ENCODE assay signal across 8 cellular contexts in genomic region chr2:237558918-237559645, GRCh38. TPM values are rescaled to one million over a fixed set of nuclear protein-coding genes. Genes with fewer than 3 reads are reported as not detected.
DNase-seq lines count a peak whose midpoint lies in the region; ATAC-seq and TF ChIP-seq lines count a peak whose summit lies in the region.

No MANE protein-coding gene starts in this region.

- no peak overlapping the region for H3K9ac ChIP-seq in mesendoderm (ENCODE audit: low read length)

- 84% methylated on average over 23 of the region's 23 CpGs for WGBS in hepatocyte (ENCODE audit: low lambda C conversion rate, missing lambda C conversion rate)
- 63 to 70% methylated on average over 23 of the region's 23 CpGs for WGBS in aorta, 2 donors
- WGBS in mesendoderm (ENCODE audit: extremely low coverage, insufficient coverage, low lambda C conversion rate), result no CpG with 5 or more reads among the region's 23 CpGs

- ATAC-seq in SK-N-SH treated with all-trans-retinoic acid at 6 μM for 48 hours (peak; percentile 44; the same call in 2 of the 3 replicates), aorta (ENCODE audit: low FRiP score) (peak; percentile 36), GM19035 (IDR thresholded peaks at IDR 0.05; ENCODE audit: unreplicated experiment) (no peak), GM18505 (IDR thresholded peaks at IDR 0.05; ENCODE audit: unreplicated experiment) (no peak)

- DNase-seq in NCI-H1417 (lab: John Stamatoyannopoulos, UW) (peak; percentile 30 to 63 (median 59)), NCI-H1417 treated with DMSO at 0.1 percent for 48 hours (lab: John Stamatoyannopoulos, UW) (no peak), hepatocyte (ENCODE audit: low spot score) (peak; percentile 45), aorta (peak; percentile 73 to 77), mesendoderm (no peak)

- no peaks in the 10 kb centered on the region for H3K79me2 ChIP-seq in hepatocyte
- H3K79me2 ChIP-seq in mesendoderm (ENCODE audit: control insufficient read depth, insufficient read depth, low read length), result no peaks in the 10 kb centered on the region

- H3K4me1 ChIP-seq in hepatocyte (ENCODE audit: insufficient read depth), result no peaks in the 10 kb centered on the region
- H3K4me1 ChIP-seq in aorta (ENCODE audit: control insufficient read depth in 1 of 2, insufficient read depth in 2 of 2, low read length in 2 of 2), result no peaks in the 10 kb centered on the region
- H3K4me1 ChIP-seq in mesendoderm (ENCODE audit: control insufficient read depth, low read depth, low read length), result no peaks in the 10 kb centered on the region

- H4K20me1 ChIP-seq in hepatocyte (ENCODE audit: insufficient read depth, poor library complexity, severe bottlenecking), result no peaks in the 10 kb centered on the region

- H3K36me3 ChIP-seq in hepatocyte (replicated peaks; ENCODE audit: insufficient read depth, low read depth) (no peaks in the 10 kb centered on the region), aorta (ENCODE audit: control insufficient read depth in 1 of 2, insufficient read depth in 2 of 2, low read length in 1 of 2) (no peaks in the 10 kb centered on the region), mesendoderm (ENCODE audit: control insufficient read depth, insufficient read depth, low read length) (no peaks in the 10 kb centered on the region)

- H3K79me1 ChIP-seq in mesendoderm (ENCODE audit: low read length), result no peaks in the 10 kb centered on the region

- H2BK15ac ChIP-seq in mesendoderm (replicated peaks; ENCODE audit: low read depth), result no peak overlapping the region

- H3K18ac ChIP-seq in mesendoderm (ENCODE audit: low read length), result no peak overlapping the region

- no peak for TF ChIP-seq CTCF in hepatocyte (IDR thresholded peaks at IDR 0.05; ENCODE audit: poor library complexity)

- intact Hi-C loops in aorta (cut with DNase I), result no loop called here

- H4K5ac ChIP-seq in mesendoderm (ENCODE audit: low read length), result no peak overlapping the region

- H3K4me2 ChIP-seq in hepatocyte (no peak overlapping the region), mesendoderm (ENCODE audit: low read length) (no peak overlapping the region)

- TF ChIP-seq POLR2A in GM18505 (IDR thresholded peaks at IDR 0.05; ENCODE audit: borderline replicate concordance, extremely low read depth, insufficient read depth, insufficient read length), result no peak

- no peak overlapping the region for H2BK120ac ChIP-seq in mesendoderm (ENCODE audit: low read depth, low read length)

- H3K27ac ChIP-seq in hepatocyte (no peak overlapping the region), aorta (ENCODE audit: low read depth in 1 of 2, low read length in 2 of 2) (no peak overlapping the region), mesendoderm (ENCODE audit: low read depth, low read length) (no peak overlapping the region)

- no peaks in the 10 kb centered on the region for H3K27me3 ChIP-seq in hepatocyte
- H3K27me3 ChIP-seq in aorta (ENCODE audit: control insufficient read depth in 1 of 2, insufficient read depth in 2 of 2, low read length in 1 of 2), result no peaks in the 10 kb centered on the region
- H3K27me3 ChIP-seq in mesendoderm (ENCODE audit: insufficient read depth, low read length, poor library complexity), result no peaks in the 10 kb centered on the region

- H3K56ac ChIP-seq in mesendoderm (ENCODE audit: low read length), result no peak overlapping the region

- H2BK5ac ChIP-seq in mesendoderm (ENCODE audit: low read length), result no peak overlapping the region

- no peak overlapping the region for H3K23ac ChIP-seq in mesendoderm (ENCODE audit: low read length)

- no peak overlapping the region for H3K4me3 ChIP-seq in hepatocyte
- H3K4me3 ChIP-seq in aorta (ENCODE audit: low read length in 2 of 2), result no peak overlapping the region
- no peak overlapping the region for H3K4me3 ChIP-seq in mesendoderm (ENCODE audit: low read length)

- no peak overlapping the region for H2AK5ac ChIP-seq in mesendoderm (ENCODE audit: low read length)

- H4K8ac ChIP-seq in mesendoderm (ENCODE audit: low read depth, low read length), result no peak overlapping the region

- no peak overlapping the region for H3K4ac ChIP-seq in mesendoderm (ENCODE audit: low read depth, low read length)

- H3K9me2 ChIP-seq in hepatocyte (replicated peaks; ENCODE audit: insufficient read depth), result no peaks in the 10 kb centered on the region

- H3K9me3 ChIP-seq in hepatocyte (ENCODE audit: low read depth) (peaks cover 4% of the 10 kb centered on the region), aorta (ENCODE audit: control insufficient read depth, low read length) (peaks cover 8% of the 10 kb centered on the region)

- H2AFZ ChIP-seq in hepatocyte, result no peak overlapping the region

TF ChIP-seq in SK-N-SH treated with all-trans-retinoic acid at 6 μM for 48 hours, 23 proteins besides CTCF, POLR2A, EP300 and RAD21:
- TF ChIP-seq PATZ1 (CRISPR knock-in tag; IDR thresholded peaks at IDR 0.05; ENCODE audit: borderline replicate concordance) (no peak), OSR1 (CRISPR knock-in tag; IDR thresholded peaks at IDR 0.05) (no peak), BACH2 (CRISPR knock-in tag; IDR thresholded peaks at IDR 0.05; ENCODE audit: borderline replicate concordance) (no peak), ARNTL (CRISPR knock-in tag; IDR thresholded peaks at IDR 0.05; ENCODE audit: borderline replicate concordance, low read depth) (no peak), POU6F1 (CRISPR knock-in tag; IDR thresholded peaks at IDR 0.05; ENCODE audit: borderline replicate concordance, low read depth) (no peak), ISL1 (CRISPR knock-in tag; IDR thresholded peaks at IDR 0.05) (no peak), CSDC2 (CRISPR knock-in tag; IDR thresholded peaks at IDR 0.05) (no peak)
TF ChIP-seq in SK-N-SH treated with all-trans-retinoic acid at 6 μM for 48 hours: peak in this region for 0.

RNA-seq across cellular contexts. Expression of gene PRLH, which starts 7.3 kb away (rescaled TPM):
- total RNA-seq in hepatocyte (not detected in 2 replicates), aorta (not detected)
- polyA plus RNA-seq in hepatocyte (not detected in 2 replicates), aorta (not detected)
- not detected for polyA plus RNA-seq in mesendoderm (2013, experiment 1 of 2)
- not detected for polyA plus RNA-seq in mesendoderm (2013, experiment 2 of 2)

RNA-seq across cellular contexts. Expression of gene RAB17, which starts 31.5 kb away (rescaled TPM):
- total RNA-seq in hepatocyte (56.8 and 58.3 TPM in 2 replicates), aorta (1 to 10 TPM; 3.7 to 4.5 TPM)
- polyA plus RNA-seq in hepatocyte (89.6 and 99.1 TPM in 2 replicates), aorta (10 to 100 TPM; 11.1 to 22.3 TPM)
- 111 TPM for polyA plus RNA-seq in mesendoderm (2013, experiment 1 of 2)
- 108 TPM for polyA plus RNA-seq in mesendoderm (2013, experiment 2 of 2)

Comparison
In these comparisons a context has a peak if more than half of its experiments do, and no peak if none do; other contexts are left out.
1. DNase-seq: peak in NCI-H1417 (3 of 3), hepatocyte (single experiment) and aorta (2 of 2); none in NCI-H1417 treated with DMSO at 0.1 percent for 48 hours (single experiment) and mesendoderm (single experiment).
2. ATAC-seq: peak in SK-N-SH treated with all-trans-retinoic acid at 6 μM for 48 hours (single experiment) and aorta (single experiment); none in GM19035 (single experiment) and GM18505 (single experiment).
3. RNA of gene RAB17, which starts 31.5 kb away (total RNA-seq): 56.8 to 58.3 TPM in hepatocyte; 3.7 to 4.5 TPM in aorta; every median in the first group is over 10 times any median in the second.